ENCODE assay signal across 15 cellular contexts in genomic region chr15:60125334-60125733, GRCh38.
DNase-seq lines count a peak whose midpoint lies in the region; ATAC-seq and TF ChIP-seq lines count a peak whose summit lies in the region.
"Had no signal": no experiment of that assay in that cellular context is flagged by ENCODE, and none has a peak within 500 bp of the region (broad histone marks: within the 10 kb centered on the region; RNA-seq: fewer than 3 reads in every experiment).

No MANE protein-coding gene starts in this region.

- no peak overlapping the region for H3K4me3 ChIP-seq in CD4-positive, CD25-positive, alpha-beta regulatory T cell (ENCODE audit: low read depth, low read length)
- H3K4me3 ChIP-seq in esophagus muscularis mucosa = no peak overlapping the region
- H3K4me3 ChIP-seq: HAP-1 had no signal

- H3K36me3 ChIP-seq in CD4-positive, CD25-positive, alpha-beta regulatory T cell (ENCODE audit: control insufficient read depth, insufficient read depth, low read length) = no peaks in the 10 kb centered on the region
- H3K36me3 ChIP-seq in esophagus muscularis mucosa = no peaks in the 10 kb centered on the region
- H3K36me3 ChIP-seq: BE2C, HAP-1 had no signal

- H3K27ac Mint-ChIP-seq in CD4-positive, CD25-positive, alpha-beta regulatory T cell = no peak overlapping the region
- H3K27ac Mint-ChIP-seq in CD4-positive, alpha-beta T cell = peak overlapping the region; percentile 73
- H3K27ac Mint-ChIP-seq in T-cell = peak overlapping the region; percentile 9 to 50

- peaks cover 4% of the 10 kb centered on the region for H3K27me3 Mint-ChIP-seq in CD4-positive, CD25-positive, alpha-beta regulatory T cell
- H3K27me3 Mint-ChIP-seq in CD4-positive, alpha-beta T cell = no peaks in the 10 kb centered on the region
- no peaks in the 10 kb centered on the region for H3K27me3 Mint-ChIP-seq in T-cell

- no peaks in the 10 kb centered on the region for H3K9me3 Mint-ChIP-seq in CD4-positive, CD25-positive, alpha-beta regulatory T cell
- no peaks in the 10 kb centered on the region for H3K9me3 Mint-ChIP-seq in CD4-positive, alpha-beta T cell
- no peaks in the 10 kb centered on the region for H3K9me3 Mint-ChIP-seq in T-cell

- no peak for TF ChIP-seq CTCF in CD4-positive, alpha-beta T cell (IDR thresholded peaks at IDR 0.05)
- TF ChIP-seq CTCF in esophagus muscularis mucosa (IDR thresholded peaks at IDR 0.05) = no peak

- 64% methylated on average over 7 of the region's 7 CpGs for WGBS in esophagus muscularis mucosa

- no peaks in the 10 kb centered on the region for H3K36me3 Mint-ChIP-seq in CD4-positive, CD25-positive, alpha-beta regulatory T cell
- H3K36me3 Mint-ChIP-seq in CD4-positive, alpha-beta T cell (ENCODE audit: low read depth) = peaks cover 6% of the 10 kb centered on the region
- no peaks in the 10 kb centered on the region for H3K36me3 Mint-ChIP-seq in T-cell

- no peaks in the 10 kb centered on the region for H3K27me3 ChIP-seq in CD4-positive, CD25-positive, alpha-beta regulatory T cell (ENCODE audit: control insufficient read depth, insufficient read depth, low read length)
- H3K27me3 ChIP-seq in CD4-positive, alpha-beta T cell (ENCODE audit: control insufficient read depth, insufficient read depth, low read length) = no peaks in the 10 kb centered on the region
- H3K27me3 ChIP-seq in esophagus muscularis mucosa = peaks cover 0 to 20% (median 0%) of the 10 kb centered on the region in 4 donors

- CTCF ChIA-PET in CD4-positive, alpha-beta T cell (lab: Charles Lee) = interaction anchor here (2.1 kb wide), 1 partner anchor 55 kb away, joined by 5 read pairs; no protein-coding TSS in a partner anchor
- CTCF ChIA-PET in T-cell (lab: Charles Lee) = interaction anchor here in 1 of 2 donors (1.1 kb wide), 1 partner anchor 209 kb away, joined by 5 read pairs; no protein-coding TSS in a partner anchor

- peaks cover 17 to 56% (median 49%) of the 10 kb centered on the region in 4 donors for H3K4me1 Mint-ChIP-seq in CD4-positive, CD25-positive, alpha-beta regulatory T cell
- peaks cover 52% of the 10 kb centered on the region for H3K4me1 Mint-ChIP-seq in CD4-positive, alpha-beta T cell (ENCODE audit: low read depth)
- peaks cover 32 to 48% (median 44%) of the 10 kb centered on the region in 3 donors for H3K4me1 Mint-ChIP-seq in T-cell

- DNase-seq in CD4-positive, CD25-positive, alpha-beta regulatory T cell = no peak
- no peak for DNase-seq in CD4-positive, alpha-beta T cell
- DNase-seq in T-cell = no peak
- peak; percentile 70 for DNase-seq in esophagus muscularis mucosa (ENCODE audit: extremely low spot score)
- DNase-seq in pons (ENCODE audit: low spot score) = no peak
- no peak for DNase-seq in hypothalamus (lab: John Stamatoyannopoulos, UW)
- no peak for DNase-seq in NCI-H524 (lab: John Stamatoyannopoulos, UW)
- DNase-seq: BE2C, COR-L47, MV-4-11, NCI-H1417 treated with DMSO at 0.1 percent for 48 hours, NCI-H2029 treated with DMSO at 0.1 percent for 48 hours, NCI-H524 treated with DMSO at 0.1 percent for 48 hours, PC-3 had no signal

- no peak for ATAC-seq in CD4-positive, CD25-positive, alpha-beta regulatory T cell (ENCODE audit: low read depth in 2 of 2)
- ATAC-seq in CD4-positive, alpha-beta T cell (ENCODE audit: poor library complexity) = no peak
- ATAC-seq in T-cell (replicated peaks in 1 of 4) = no peak
- ATAC-seq: PC-3 had no signal

- no peak for TF ChIP-seq EP300 in esophagus muscularis mucosa (IDR thresholded peaks at IDR 0.05)

- H3K4me3 Mint-ChIP-seq in CD4-positive, CD25-positive, alpha-beta regulatory T cell = peak overlapping the region in 3 of 4 donors; percentile 17 to 67 (median 39)
- peak overlapping the region; percentile 44 for H3K4me3 Mint-ChIP-seq in CD4-positive, alpha-beta T cell
- H3K4me3 Mint-ChIP-seq in T-cell = peak overlapping the region in 1 of 3 donors; percentile 44

- POLR2A ChIA-PET in CD4-positive, alpha-beta T cell (lab: Charles Lee) = no interaction called here
- POLR2A ChIA-PET in T-cell (lab: Charles Lee) = no interaction called here

- H3K27ac ChIP-seq in CD4-positive, CD25-positive, alpha-beta regulatory T cell (ENCODE audit: insufficient read depth, low read length, poor library complexity, severe bottlenecking) = no peak overlapping the region
- no peak overlapping the region for H3K27ac ChIP-seq in CD4-positive, alpha-beta T cell (ENCODE audit: low read depth, low read length)
- no peak overlapping the region for H3K27ac ChIP-seq in esophagus muscularis mucosa (replicated peaks in 1 of 4)

- intact Hi-C loops in CD4-positive, alpha-beta T cell (cut with DNase I, micrococcal nuclease) = loop anchor here (5.0 to 10.0 kb wide), 5 partner anchors 118 to 373 kb away; no protein-coding TSS in a partner anchor
- intact Hi-C loops in esophagus muscularis mucosa (cut with DNase I) = loop anchor here (10.0 kb wide), 1 partner anchor 59 kb away; no protein-coding TSS in a partner anchor

- peaks cover 23% of the 10 kb centered on the region for H3K4me1 ChIP-seq in CD4-positive, CD25-positive, alpha-beta regulatory T cell (ENCODE audit: control insufficient read depth, insufficient read depth, low read length, poor library complexity, severe bottlenecking)
- H3K4me1 ChIP-seq in esophagus muscularis mucosa = peaks cover 0 to 15% (median 14%) of the 10 kb centered on the region in 4 donors
- H3K4me1 ChIP-seq: BE2C, HAP-1 had no signal

- TF ChIP-seq POLR2A in esophagus muscularis mucosa (IDR thresholded peaks at IDR 0.05; ENCODE audit: low read depth) = no peak

- no peaks in the 10 kb centered on the region for H3K9me3 ChIP-seq in CD4-positive, CD25-positive, alpha-beta regulatory T cell (ENCODE audit: control insufficient read depth in 2 of 2, low read length in 2 of 2)
- no peaks in the 10 kb centered on the region for H3K9me3 ChIP-seq in CD4-positive, alpha-beta T cell (ENCODE audit: control insufficient read depth, low read length)
- no peaks in the 10 kb centered on the region for H3K9me3 ChIP-seq in esophagus muscularis mucosa
- H3K9me3 ChIP-seq: BE2C, HAP-1 had no signal

Comparison
In these comparisons a context has a peak if more than half of its experiments do, and no peak if none do; other contexts are left out.
1. H3K27ac Mint-ChIP-seq: peak in CD4-positive, alpha-beta T cell (single experiment) and T-cell (2 of 2); none in CD4-positive, CD25-positive, alpha-beta regulatory T cell (0 of 3).